In genomic region chr6:125598422-125598821, GRCh38 we compare ENCODE assay signal across 8 cellular contexts.
A peak's percentile ranks its signal among the peaks of the same experiment; 100 is the strongest.
DNase-seq lines count a peak whose midpoint lies in the region; ATAC-seq, FAIRE-seq and TF ChIP-seq lines count a peak whose summit lies in the region.

No MANE protein-coding gene starts in this region.

- no peak for ATAC-seq in HG02970 (IDR thresholded peaks at IDR 0.05; ENCODE audit: low FRiP score, unreplicated experiment)

- 60 to 74% (median 61%) methylated on average over 5 of the region's 5 CpGs for WGBS in small intestine, 3 donors

- DNase-seq in HT-29 (ENCODE audit: low spot score), result peak; percentile 15
- peak; percentile 91 for DNase-seq in OCI-M1 (lab: John Stamatoyannopoulos, UW)
- DNase-seq in fibroblast of villous mesenchyme (ENCODE audit: low read depth), result peak; percentile 75
- DNase-seq in small intestine, result peak; percentile 1
- no peak for DNase-seq in stimulated activated CD4-positive, alpha-beta T cell treated with anti-CD3 and anti-CD28 coated beads, Interleukin-12 subunit alpha, Interleukin-12 subunit beta, amount 100 ng/mL, for 4 hours
- DNase-seq in D341Med (ENCODE audit: low spot score), result no peak
- no peak for DNase-seq in iPS-NIHi7 (ENCODE audit: extremely low spot score)

- H3K27ac ChIP-seq in small intestine (ENCODE audit: low read depth in 1 of 2, low read length in 1 of 2), result peak overlapping the region in 1 of 2 donors; percentile 3

- no peak overlapping the region for H3K4me3 ChIP-seq in fibroblast of villous mesenchyme (ENCODE audit: low read depth, low read length)
- H3K4me3 ChIP-seq in small intestine (ENCODE audit: low read depth in 1 of 2, low read length in 2 of 2), result no peak overlapping the region

- no peak for TF ChIP-seq CTCF in fibroblast of villous mesenchyme (IDR thresholded peaks at IDR 0.05; ENCODE audit: insufficient read depth, low read depth, low read length)

- H3K36me3 ChIP-seq in small intestine (ENCODE audit: control insufficient read depth in 2 of 2, insufficient read depth in 2 of 2, low read length in 2 of 2), result no peaks in the 10 kb centered on the region

- no peaks in the 10 kb centered on the region for H3K4me1 ChIP-seq in small intestine (ENCODE audit: control insufficient read depth in 2 of 2, insufficient read depth in 1 of 2, low read depth in 1 of 2, low read length in 1 of 2)

- no peak for FAIRE-seq in small intestine (lab: Jason Lieb, UNC)

- H3K9me3 ChIP-seq in small intestine (ENCODE audit: control insufficient read depth, low read depth), result no peaks in the 10 kb centered on the region

- H3K27me3 ChIP-seq in small intestine (ENCODE audit: control insufficient read depth in 2 of 2, insufficient read depth in 2 of 2, low read length in 2 of 2), result no peaks in the 10 kb centered on the region

Comparison
In these comparisons a context has a peak if more than half of its experiments do, and no peak if none do; other contexts are left out.
1. DNase-seq: peak in HT-29 (single experiment), OCI-M1 (single experiment), fibroblast of villous mesenchyme (single experiment) and small intestine (single experiment); none in stimulated activated CD4-positive, alpha-beta T cell treated with anti-CD3 and anti-CD28 coated beads, Interleukin-12 subunit alpha, Interleukin-12 subunit beta, amount 100 ng/mL, for 4 hours (single experiment), D341Med (single experiment) and iPS-NIHi7 (single experiment).